2 cellular contexts compared by ENCODE assay signal in the genomic region with DNA sequence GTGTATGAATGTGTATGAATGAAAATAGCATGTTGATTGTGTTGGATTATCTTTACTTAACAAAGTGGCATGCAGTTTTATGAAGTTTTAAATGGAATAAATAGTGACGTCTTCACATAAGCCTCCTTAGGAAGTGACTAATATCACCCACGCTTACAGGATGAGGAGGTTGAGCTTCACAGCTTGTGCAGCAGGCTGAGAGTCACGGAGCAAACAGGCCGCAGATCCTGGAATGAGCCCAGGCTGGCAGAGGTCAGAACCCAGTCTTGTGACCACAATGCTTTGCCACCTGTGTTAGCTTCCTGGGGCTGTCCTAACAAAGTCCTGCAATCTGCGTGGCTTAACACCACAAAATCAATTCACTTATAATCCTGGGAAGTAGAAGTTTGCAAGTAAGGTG.
TF ChIP-seq lines count a peak whose summit lies in the region.

No MANE protein-coding gene starts in this region.

TF ChIP-seq in IMR-90, 13 proteins besides CTCF, POLR2A, EP300 and RAD21:
- no peak for TF ChIP-seq USF2 (IDR thresholded peaks at IDR 0.05; ENCODE audit: low read depth, low read length)
- TF ChIP-seq MAFK (IDR thresholded peaks at IDR 0.05; ENCODE audit: low read depth, low read length): no peak
- no peak for TF ChIP-seq CHD1 (IDR thresholded peaks at IDR 0.05; ENCODE audit: low read depth, low read length)
- TF ChIP-seq MAZ (IDR thresholded peaks at IDR 0.05; ENCODE audit: borderline replicate concordance, low read depth, low read length): no peak
- TF ChIP-seq SMC3 (IDR thresholded peaks at IDR 0.05; ENCODE audit: low read depth, low read length): no peak
- TF ChIP-seq RCOR1 (IDR thresholded peaks at IDR 0.05; ENCODE audit: insufficient replicate concordance, low read length): no peak
- no peak for TF ChIP-seq CEBPB (IDR thresholded peaks at IDR 0.05; ENCODE audit: low read depth, low read length)
- no peak for TF ChIP-seq NFE2L2 (IDR thresholded peaks at IDR 0.05; ENCODE audit: low read depth, low read length)
- no peak for TF ChIP-seq RFX5 (IDR thresholded peaks at IDR 0.05; ENCODE audit: low read depth, low read length)
- no peak for TF ChIP-seq ELK1 (IDR thresholded peaks at IDR 0.05; ENCODE audit: borderline replicate concordance, low read depth, low read length)
- TF ChIP-seq MXI1 (IDR thresholded peaks at IDR 0.05; ENCODE audit: borderline replicate concordance, low read depth, low read length): no peak
- no peak for TF ChIP-seq FOS (IDR thresholded peaks at IDR 0.05; ENCODE audit: low read depth, low read length)
- TF ChIP-seq BHLHE40 (IDR thresholded peaks at IDR 0.05; ENCODE audit: low read depth, low read length): no peak

TF ChIP-seq in GM12891, 5 proteins besides CTCF, POLR2A, EP300 and RAD21 (continued from another document):
- TF ChIP-seq PAX5 (IDR thresholded peaks at IDR 0.05; ENCODE audit: insufficient read depth, low read length, severe bottlenecking): no peak
